Comparison of ENCODE assay signal across 23 cellular contexts in genomic region chr4:137627938-137628460, GRCh38.
"Had no signal": no experiment of that assay in that cellular context is flagged by ENCODE, and none has a peak within 500 bp of the region (broad histone marks: within the 10 kb centered on the region; RNA-seq: fewer than 3 reads in every experiment).

No MANE protein-coding gene starts in this region.

- DNase-seq: dermis blood vessel endothelial cell; effector memory CD4-positive, alpha-beta T cell; erythroblast; esophagus squamous epithelium; foreskin keratinocyte; heart left ventricle; kidney; natural killer cell; right lobe of liver; small intestine; stimulated activated CD4-positive, alpha-beta T cell treated with anti-CD3 and anti-CD28 coated beads, Interleukin-15, amount 100 ng/mL, for 24 hours; stimulated activated CD4-positive, alpha-beta T cell treated with anti-CD3 and anti-CD28 coated beads, Interleukin-2, amount 100 ng/mL, for 48 hours; stimulated activated naive B cell treated with anti-CD40 and anti-IgM and Interleukin-4, amounts not matched to agents 10 μg/mL and 1 μg/mL and 100 μg/mL, for 72 hours; upper lobe of left lung had no signal

- H3K36me3 ChIP-seq: esophagus squamous epithelium, gastroesophageal sphincter, heart left ventricle, neutrophil, right lobe of liver, thoracic aorta, tibial nerve, upper lobe of left lung had no signal

- ATAC-seq: foreskin keratinocyte; gastroesophageal sphincter; heart left ventricle; left lobe of liver; natural killer cell; right lobe of liver; stimulated activated naive B cell treated with anti-CD40 and anti-IgM and Interleukin-4, amounts not matched to agents 10 μg/mL and 1 μg/mL and 100 μg/mL, for 72 hours had no signal

- H3K27me3 ChIP-seq: esophagus squamous epithelium, foreskin keratinocyte, gastroesophageal sphincter, heart left ventricle, hepatocyte, neutrophil, right lobe of liver, tibial nerve, upper lobe of left lung had no signal

- H3K4me1 ChIP-seq: esophagus squamous epithelium, foreskin keratinocyte, heart left ventricle, parathyroid adenoma, right lobe of liver, tibial nerve, upper lobe of left lung had no signal

- H3K9me3 ChIP-seq: esophagus squamous epithelium, neutrophil, right lobe of liver, thoracic aorta, upper lobe of left lung had no signal

- H3K4me2 ChIP-seq: hepatocyte had no signal

- H3K79me2 ChIP-seq: hepatocyte, parathyroid adenoma had no signal

- H2AFZ ChIP-seq: hepatocyte, parathyroid adenoma had no signal

- H3K4me3 ChIP-seq: coronary artery, esophagus squamous epithelium, gastroesophageal sphincter, heart left ventricle, hepatocyte, lung, right lobe of liver, thoracic aorta, tibial nerve, upper lobe of left lung had no signal

- H3K27ac ChIP-seq: coronary artery, esophagus squamous epithelium, foreskin keratinocyte, gastroesophageal sphincter, heart left ventricle, hepatocyte, neutrophil, parathyroid adenoma, right lobe of liver, thoracic aorta, tibial nerve, upper lobe of left lung had no signal

- H3K9ac ChIP-seq: parathyroid adenoma had no signal
